14 cellular contexts compared by ENCODE assay signal in the genomic region with DNA sequence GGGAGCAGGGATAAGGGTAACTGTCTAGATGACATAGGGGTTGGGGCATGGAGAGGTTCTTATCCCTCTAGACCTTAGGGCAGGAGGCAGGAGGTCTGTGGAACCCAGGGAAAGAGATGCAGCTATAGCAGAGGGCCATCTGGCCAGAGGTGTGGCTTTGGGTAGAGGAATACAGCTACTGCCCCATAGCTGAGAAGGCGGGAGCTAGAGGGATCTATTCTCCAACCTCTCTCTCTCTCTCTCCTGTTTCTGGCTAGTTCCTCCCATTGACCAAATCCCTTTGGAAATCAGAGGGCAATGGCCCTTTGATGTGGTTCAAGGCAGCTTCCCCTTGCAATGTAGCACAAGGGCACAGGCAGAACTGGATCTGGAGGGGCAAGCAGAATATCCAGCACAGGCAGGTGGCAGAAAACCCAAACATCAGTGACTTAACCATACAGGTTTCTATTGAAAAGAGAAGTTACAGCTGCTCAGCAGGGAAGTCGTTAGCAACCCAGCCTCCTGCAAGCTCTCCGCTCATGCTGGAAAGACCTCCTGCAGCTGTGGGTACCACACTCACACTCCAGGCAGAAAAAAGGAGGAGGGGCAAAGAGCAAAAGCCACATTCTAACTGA. TPM values are rescaled to one million over a fixed set of nuclear protein-coding genes. Genes with fewer than 3 reads are reported as not detected.
DNase-seq lines count a peak whose midpoint lies in the region; TF ChIP-seq lines count a peak whose summit lies in the region.
"Had no signal": no experiment of that assay in that cellular context is flagged by ENCODE, and none has a peak within 500 bp of the region (broad histone marks: within the 10 kb centered on the region; RNA-seq: fewer than 3 reads in every experiment).

No MANE protein-coding gene starts in this region.

- DNase-seq in GM12865 (ENCODE audit: low read depth): peak; percentile 7
- peak; percentile 23 for DNase-seq in NCI-H1092 (lab: John Stamatoyannopoulos, UW)
- peak; percentile 2 for DNase-seq in RPMI7951 (ENCODE audit: low read depth)
- DNase-seq in iPS-NIHi11 (ENCODE audit: low spot score): peak; percentile 48
- DNase-seq in LoVo (ENCODE audit: low spot score): no peak
- DNase-seq in hippocampal formation (lab: John Stamatoyannopoulos, UW): no peak
- DNase-seq in stimulated activated CD8-positive, alpha-beta memory T cell treated with anti-CD3 and anti-CD28 coated beads, Interleukin-4, amount 100 ng/mL, for 48 hours: no peak
- no peak for DNase-seq in posterior cingulate gyrus
- DNase-seq: activated CD4-positive, alpha-beta T cell treated with anti-CD3 and anti-CD28 coated beads, Interleukin-2, amount 10 ng/mL, durations not matched to agents 7 days and 5 days; aorta; NCI-H1694 treated with DMSO at 0.1 percent for 48 hours; testis had no signal

- no peak for TF ChIP-seq CTCF in GM12865 (IDR thresholded peaks at IDR 0.05; ENCODE audit: insufficient read depth, low read depth, low read length, missing control alignments)

- H3K4me3 ChIP-seq in GM12865 (ENCODE audit: low read depth, low read length): no peak overlapping the region
- H3K4me3 ChIP-seq: testis had no signal

- intact Hi-C loops in posterior cingulate gyrus (cut with DNase I): no loop called here

RNA-seq across cellular contexts. Expression of a gene that starts 22.3 kb away (rescaled TPM):
- not detected in 2 replicates for total RNA-seq in RPMI7951 (2014; rRNA removed; shearing (Covaris generic))
- total RNA-seq: activated CD4-positive, alpha-beta T cell treated with anti-CD3 and anti-CD28 coated beads, Interleukin-2, amount 10 ng/mL, durations not matched to agents 7 days and 5 days; activated T-helper 17 cell treated with anti-CD3 and anti-CD28 coated beads, Interleukin-2, amount 50 U/mL, for 72 hours; T-helper 2 cell treated with Interferon-gamma antibody and Interleukin-4, amounts not matched to agents 100 ng/mL and 5 ng/mL, for 36 hours; testis had no signal

Comparison
In these comparisons a context has a peak if more than half of its experiments do, and no peak if none do; other contexts are left out.
1. DNase-seq: peak in GM12865 (single experiment), NCI-H1092 (single experiment), RPMI7951 (single experiment) and iPS-NIHi11 (single experiment); none in LoVo (single experiment), hippocampal formation (0 of 2), stimulated activated CD8-positive, alpha-beta memory T cell treated with anti-CD3 and anti-CD28 coated beads, Interleukin-4, amount 100 ng/mL, for 48 hours (single experiment) and posterior cingulate gyrus (0 of 10).